ENCODE assay signal across 8 cellular contexts in the genomic region with DNA sequence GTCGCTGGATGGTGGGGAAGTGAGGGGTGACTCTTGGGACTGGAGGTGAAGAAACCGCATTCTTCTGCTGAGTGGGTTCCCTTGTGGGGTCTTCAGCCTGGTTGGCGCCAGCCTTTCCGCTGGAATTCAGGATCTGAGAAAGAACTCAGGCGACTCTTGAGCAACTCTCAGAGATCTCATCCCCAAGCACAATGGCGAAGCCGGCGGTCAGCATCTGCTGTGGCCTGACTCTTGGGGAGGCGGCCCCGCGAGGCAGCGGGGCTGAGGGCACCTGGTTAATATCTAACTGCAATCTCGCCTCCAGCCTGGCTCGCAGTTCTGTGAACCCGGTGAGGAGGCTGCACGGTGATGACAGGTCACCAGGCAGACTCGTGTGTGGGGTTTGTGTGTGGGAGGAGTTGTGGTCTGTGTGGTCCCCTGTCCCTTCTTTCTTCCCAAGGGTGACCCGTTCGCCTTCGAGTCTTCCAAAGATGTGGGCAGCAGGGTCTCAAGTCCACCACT. TPM values are rescaled to one million over a fixed set of nuclear protein-coding genes. Genes with fewer than 3 reads are reported as not detected.
A peak's percentile ranks its signal among the peaks of the same experiment; 100 is the strongest.
DNase-seq lines count a peak whose midpoint lies in the region; ATAC-seq, FAIRE-seq and TF ChIP-seq lines count a peak whose summit lies in the region.

No MANE protein-coding gene starts in this region.

- in situ Hi-C loops in mammary epithelial cell (cut with MboI; ENCODE audit: low sequenced_read_pairs in 2 of 2), result no loop called here

- TF ChIP-seq CTCF in mammary epithelial cell (conservative IDR thresholded peaks at IDR 0.05 in 1 of 2, IDR thresholded peaks at IDR 0.05 in 1 of 2; ENCODE audit: extremely low read depth in 1 of 2, insufficient read depth in 1 of 2, low read depth in 1 of 2, low read length in 2 of 2), result no peak
- TF ChIP-seq CTCF in kidney (IDR thresholded peaks at IDR 0.05; ENCODE audit: borderline replicate concordance, extremely low read depth, insufficient read depth), result no peak

- H4K20me1 ChIP-seq in mammary epithelial cell (ENCODE audit: insufficient read depth, low read length), result no peaks in the 10 kb centered on the region

- H3K27me3 ChIP-seq in mammary epithelial cell (ENCODE audit: insufficient read depth, low read length), result no peaks in the 10 kb centered on the region

- H3K4me2 ChIP-seq in mammary epithelial cell (ENCODE audit: insufficient read depth, low read depth, low read length), result peak overlapping the region; percentile 68

- CTCF ChIA-PET in mammary epithelial cell (lab: Charles Lee; ENCODE audit: low non-redundant PET), result no interaction called here
- CTCF ChIA-PET in HEK293T (lab: Yijun Ruan, JAX), result no interaction called here

- H3K4me1 ChIP-seq in mammary epithelial cell (ENCODE audit: insufficient read depth, low read length) (no peaks in the 10 kb centered on the region), kidney (ENCODE audit: control insufficient read depth in 1 of 2, insufficient read depth in 1 of 2, low read depth in 1 of 2, low read length in 2 of 2) (peaks cover 9 to 16% of the 10 kb centered on the region in 2 donors)

- peak overlapping the region; percentile 46 to 59 (median 50) for H3K4me3 ChIP-seq in mammary epithelial cell (replicated peaks in 1 of 3; ENCODE audit: insufficient read depth in 1 of 3, low read depth in 2 of 3, low read length in 3 of 3)
- H3K4me3 ChIP-seq in kidney (ENCODE audit: low read length in 2 of 2), result peak overlapping the region; percentile 72 to 86

- dilution Hi-C loops in mammary epithelial cell (cut with HindIII; ENCODE audit: low sequenced_read_pairs), result no loop called here

- H3K27ac ChIP-seq in mammary epithelial cell (ENCODE audit: insufficient read depth, low read depth, low read length), result no peak overlapping the region
- peak overlapping the region; percentile 81 to 96 for H3K27ac ChIP-seq in kidney (ENCODE audit: low read depth in 2 of 2, low read length in 2 of 2)

- no peaks in the 10 kb centered on the region for H3K79me2 ChIP-seq in mammary epithelial cell (ENCODE audit: insufficient read depth, low read length)

- ATAC-seq in HG02840 (IDR thresholded peaks at IDR 0.05; ENCODE audit: low FRiP score, unreplicated experiment) (peak; percentile 25), SK-N-SH treated with all-trans-retinoic acid at 6 μM for 48 hours (peak; percentile 52)

- POLR2A ChIA-PET in HEK293T (lab: Yijun Ruan, JAX), result no interaction called here

- FAIRE-seq in GM12892 (lab: Jason Lieb, UNC), result no peak
- no peak for FAIRE-seq in kidney (lab: Jason Lieb, UNC)

- intact Hi-C loops in mammary epithelial cell (cut with micrococcal nuclease), result loop anchor here (2.0 to 5.0 kb wide), 3 partner anchors 29 to 65 kb away; partner anchors contain the start of genes ZNF440 and ZNF823
- intact Hi-C loops in kidney (cut with DNase I), result no loop called here

- H2AFZ ChIP-seq in mammary epithelial cell (ENCODE audit: low read depth, low read length), result peak overlapping the region; percentile 95

- H3K9me3 ChIP-seq in mammary epithelial cell (replicated peaks; ENCODE audit: insufficient read depth, low read length), result peaks cover 10% of the 10 kb centered on the region
- no peaks in the 10 kb centered on the region for H3K9me3 ChIP-seq in kidney (ENCODE audit: control insufficient read depth in 1 of 2, low read length in 2 of 2)

- WGBS in mammary epithelial cell (ENCODE audit: low coverage, missing lambda C conversion rate), result 13% methylated on average over 8 of the region's 20 CpGs

- no peaks in the 10 kb centered on the region for H3K36me3 ChIP-seq in mammary epithelial cell (ENCODE audit: insufficient read depth, low read length)
- H3K36me3 ChIP-seq in kidney (ENCODE audit: control insufficient read depth in 1 of 2, insufficient read depth in 2 of 2, low read length in 2 of 2), result peaks cover 0 to 10% of the 10 kb centered on the region in 2 donors

- H3K9ac ChIP-seq in mammary epithelial cell (ENCODE audit: insufficient read depth, low read length) (no peak overlapping the region), kidney (ENCODE audit: low read length in 2 of 2) (peak overlapping the region; percentile 48 to 77)

- peak; percentile 25 for DNase-seq in GM12892 (ENCODE audit: insufficient read length)
- DNase-seq in mammary epithelial cell, result peak; percentile 31
- peak; percentile 89 for DNase-seq in kidney
- DNase-seq in stimulated activated CD4-positive, alpha-beta T cell treated with anti-CD3 and anti-CD28 coated beads, Interleukin-12 subunit alpha, Interleukin-12 subunit beta, amount 100 ng/mL, for 4 hours, result peak; percentile 10
- no peak for DNase-seq in NCI-H1694 (lab: John Stamatoyannopoulos, UW)
- DNase-seq in HEK293T (ENCODE audit: extremely low spot score), result no peak

- no TSS peak for BruUV-seq in mammary epithelial cell (replicated peaks; lab: Mats Ljungman, UMichigan)

- TF ChIP-seq POLR2A in GM12892 (IDR thresholded peaks at IDR 0.05; ENCODE audit: low read depth, low read length), result no peak

TF ChIP-seq in SK-N-SH treated with all-trans-retinoic acid at 6 μM for 48 hours, 23 proteins besides CTCF, POLR2A, EP300 and RAD21 (continues in another document):
- TF ChIP-seq SNAI2 (CRISPR knock-in tag; IDR thresholded peaks at IDR 0.05), result no peak
- TF ChIP-seq ZNF8 (CRISPR knock-in tag; IDR thresholded peaks at IDR 0.05), result no peak
- TF ChIP-seq, protein P1, sequence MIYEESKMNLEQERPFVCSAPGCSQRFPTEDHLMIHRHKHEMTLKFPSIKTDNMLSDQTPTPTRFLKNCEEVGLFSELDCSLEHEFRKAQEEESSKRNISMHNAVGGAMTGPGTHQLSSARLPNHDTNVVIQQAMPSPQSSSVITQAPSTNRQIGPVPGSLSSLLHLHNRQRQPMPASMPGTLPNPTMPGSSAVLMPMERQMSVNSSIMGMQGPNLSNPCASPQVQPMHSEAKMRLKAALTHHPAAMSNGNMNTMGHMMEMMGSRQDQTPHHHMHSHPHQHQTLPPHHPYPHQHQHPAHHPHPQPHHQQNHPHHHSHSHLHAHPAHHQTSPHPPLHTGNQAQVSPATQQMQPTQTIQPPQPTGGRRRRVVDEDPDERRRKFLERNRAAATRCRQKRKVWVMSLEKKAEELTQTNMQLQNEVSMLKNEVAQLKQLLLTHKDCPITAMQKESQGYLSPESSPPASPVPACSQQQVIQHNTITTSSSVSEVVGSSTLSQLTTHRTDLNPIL (CRISPR knock-in tag; IDR thresholded peaks at IDR 0.05; ENCODE audit: low read depth), result no peak
- no peak for TF ChIP-seq BACH2 (CRISPR knock-in tag; IDR thresholded peaks at IDR 0.05; ENCODE audit: borderline replicate concordance)
- no peak for TF ChIP-seq RARB (CRISPR knock-in tag; IDR thresholded peaks at IDR 0.05)
- no peak for TF ChIP-seq ZC3H10 (CRISPR knock-in tag; IDR thresholded peaks at IDR 0.05)
- TF ChIP-seq TCF4 (CRISPR knock-in tag; IDR thresholded peaks at IDR 0.05; ENCODE audit: borderline replicate concordance), result no peak
- no peak for TF ChIP-seq GLIS3 (CRISPR knock-in tag; IDR thresholded peaks at IDR 0.05)

TF ChIP-seq in HEK293T, 16 proteins besides CTCF, POLR2A, EP300 and RAD21:
- TF ChIP-seq, protein P2, sequence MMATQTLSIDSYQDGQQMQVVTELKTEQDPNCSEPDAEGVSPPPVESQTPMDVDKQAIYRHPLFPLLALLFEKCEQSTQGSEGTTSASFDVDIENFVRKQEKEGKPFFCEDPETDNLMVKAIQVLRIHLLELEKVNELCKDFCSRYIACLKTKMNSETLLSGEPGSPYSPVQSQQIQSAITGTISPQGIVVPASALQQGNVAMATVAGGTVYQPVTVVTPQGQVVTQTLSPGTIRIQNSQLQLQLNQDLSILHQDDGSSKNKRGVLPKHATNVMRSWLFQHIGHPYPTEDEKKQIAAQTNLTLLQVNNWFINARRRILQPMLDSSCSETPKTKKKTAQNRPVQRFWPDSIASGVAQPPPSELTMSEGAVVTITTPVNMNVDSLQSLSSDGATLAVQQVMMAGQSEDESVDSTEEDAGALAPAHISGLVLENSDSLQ (IDR thresholded peaks at IDR 0.05), result no peak

RNA-seq across cellular contexts. Expression of gene ZNF441, which starts 0.9 kb away (rescaled TPM):
- 4.7 TPM for polyA plus RNA-seq in GM12892 (2012; ENCODE audit: missing spikeins)
- total RNA-seq in mammary epithelial cell (1 to 10 TPM; 3.1 to 6.7 TPM), kidney (19.3 TPM)
- polyA plus RNA-seq in mammary epithelial cell (0.86 TPM), kidney (ENCODE audit: insufficient read depth, low read depth, low replicate concordance) (4.4 TPM)
- 2.1 TPM for polyA minus RNA-seq in mammary epithelial cell

RNA-seq across cellular contexts. Expression of gene ZNF823, which starts 28.9 kb away (rescaled TPM):
- polyA plus RNA-seq in GM12892 (2012; ENCODE audit: missing spikeins), result 2.7 TPM
- 1 to 10 TPM; 2.8 to 9.5 TPM for total RNA-seq in mammary epithelial cell
- polyA plus RNA-seq in mammary epithelial cell, result 2.4 TPM
- 9.7 TPM for polyA minus RNA-seq in mammary epithelial cell
- total RNA-seq in kidney, result 12.5 TPM
- 5.6 TPM for polyA plus RNA-seq in kidney (ENCODE audit: insufficient read depth, low read depth, low replicate concordance)

RNA-seq across cellular contexts. Expression of gene ZNF491, which starts 30.6 kb away (rescaled TPM):
- 1.0 TPM for polyA plus RNA-seq in GM12892 (2012; ENCODE audit: missing spikeins)
- total RNA-seq in mammary epithelial cell (1 to 10 TPM; 1.4 to 1.5 TPM), kidney (2.5 TPM)
- polyA plus RNA-seq in mammary epithelial cell (0.08 TPM), kidney (ENCODE audit: insufficient read depth, low read depth, low replicate concordance) (1.1 TPM)
- 0.93 TPM for polyA minus RNA-seq in mammary epithelial cell

RNA-seq across cellular contexts. Expression of gene ZNF440, which starts 46.4 kb away (rescaled TPM):
- 6.2 TPM for polyA plus RNA-seq in GM12892 (2012; ENCODE audit: missing spikeins)
- total RNA-seq in mammary epithelial cell (10 to 100 TPM in 1 of 2 donors, 1 to 10 TPM in 1; 8.3 to 10.4 TPM), kidney (21.0 TPM)
- polyA plus RNA-seq in mammary epithelial cell (2.3 TPM), kidney (ENCODE audit: insufficient read depth, low read depth, low replicate concordance) (3.0 TPM)
- polyA minus RNA-seq in mammary epithelial cell, result 7.2 TPM

Comparison
In these comparisons a context has a peak if more than half of its experiments do, and no peak if none do; other contexts are left out.
1. DNase-seq: peak in GM12892 (single experiment), mammary epithelial cell (single experiment), kidney (single experiment) and stimulated activated CD4-positive, alpha-beta T cell treated with anti-CD3 and anti-CD28 coated beads, Interleukin-12 subunit alpha, Interleukin-12 subunit beta, amount 100 ng/mL, for 4 hours (single experiment); none in NCI-H1694 (single experiment) and HEK293T (single experiment).